9 cellular contexts compared by ENCODE assay signal in genomic region chr6:43926644-43927524, GRCh38.
DNase-seq lines count a peak whose midpoint lies in the region; ATAC-seq and TF ChIP-seq lines count a peak whose summit lies in the region.
"Had no signal": no experiment of that assay in that cellular context is flagged by ENCODE, and none has a peak within 500 bp of the region (broad histone marks: within the 10 kb centered on the region; RNA-seq: fewer than 3 reads in every experiment).

No MANE protein-coding gene starts in this region.

- peak overlapping the region; percentile 30 for H3K4me2 ChIP-seq in hepatocyte
- H3K4me2 ChIP-seq: KMS-11 had no signal

- 38% methylated on average over 17 of the region's 17 CpGs for WGBS in hepatocyte (ENCODE audit: low lambda C conversion rate, missing lambda C conversion rate)

- H3K36me3 ChIP-seq in hepatocyte (replicated peaks; ENCODE audit: insufficient read depth, low read depth) (no peaks in the 10 kb centered on the region), tibial artery (no peaks in the 10 kb centered on the region)

- no peak overlapping the region for H2AFZ ChIP-seq in hepatocyte

- intact Hi-C loops in tibial artery (cut with DNase I; ENCODE audit: low total_unique reads): no loop called here

- no peaks in the 10 kb centered on the region for H3K79me2 ChIP-seq in hepatocyte

- H3K27ac ChIP-seq in hepatocyte: peak overlapping the region; percentile 76
- no peak overlapping the region for H3K27ac ChIP-seq in tibial artery
- H3K27ac ChIP-seq: KMS-11 had no signal

- H3K4me1 ChIP-seq in hepatocyte (ENCODE audit: insufficient read depth): peaks cover 13% of the 10 kb centered on the region
- peaks cover 0 to 7% (median 5%) of the 10 kb centered on the region in 4 donors for H3K4me1 ChIP-seq in tibial artery

- no peak for ATAC-seq in HG03025 (IDR thresholded peaks at IDR 0.05; ENCODE audit: low FRiP score, unreplicated experiment)

- no peak overlapping the region for H3K4me3 ChIP-seq in hepatocyte
- no peak overlapping the region for H3K4me3 ChIP-seq in tibial artery

- no peaks in the 10 kb centered on the region for H3K9me2 ChIP-seq in hepatocyte (replicated peaks; ENCODE audit: insufficient read depth)

- TF ChIP-seq CTCF in hepatocyte (IDR thresholded peaks at IDR 0.05; ENCODE audit: poor library complexity) (peak; percentile 25), tibial artery (IDR thresholded peaks at IDR 0.05) (no peak)

- DNase-seq in DMS53 treated with DMSO at 0.1 percent for 48 hours (lab: John Stamatoyannopoulos, UW; ENCODE audit: unreplicated experiment) (peak; percentile 98), NCI-H1092 treated with DMSO at 0.1 percent for 48 hours (lab: John Stamatoyannopoulos, UW) (peak; percentile 27), T1000 (lab: John Stamatoyannopoulos, UW) (peak; percentile 75), hepatocyte (ENCODE audit: low spot score) (peak; percentile 92), tibial artery (peak; percentile 60 to 61), cortex of kidney (lab: John Stamatoyannopoulos, UW) (no peak)
- DNase-seq in activated CD8-positive, alpha-beta memory T cell treated with anti-CD3 and anti-CD28 coated beads, Interleukin-2, amount 50 U/mL, for 4 hours: no peak

- H4K20me1 ChIP-seq in hepatocyte (ENCODE audit: insufficient read depth, poor library complexity, severe bottlenecking): no peaks in the 10 kb centered on the region

- H3K9me3 ChIP-seq in hepatocyte (ENCODE audit: low read depth): no peaks in the 10 kb centered on the region
- no peaks in the 10 kb centered on the region for H3K9me3 ChIP-seq in tibial artery

- H3K27me3 ChIP-seq in hepatocyte: no peaks in the 10 kb centered on the region
- H3K27me3 ChIP-seq in tibial artery: no peaks in the 10 kb centered on the region

Comparison
In these comparisons a context has a peak if more than half of its experiments do, and no peak if none do; other contexts are left out.
1. DNase-seq: peak in DMS53 treated with DMSO at 0.1 percent for 48 hours (single experiment), NCI-H1092 treated with DMSO at 0.1 percent for 48 hours (single experiment), T1000 (single experiment), hepatocyte (single experiment) and tibial artery (2 of 2); none in activated CD8-positive, alpha-beta memory T cell treated with anti-CD3 and anti-CD28 coated beads, Interleukin-2, amount 50 U/mL, for 4 hours (single experiment) and cortex of kidney (single experiment).